ENCODE assay signal across 7 cellular contexts in genomic region chr13:113291997-113292862, GRCh38. TPM values are rescaled to one million over a fixed set of nuclear protein-coding genes. Genes with fewer than 3 reads are reported as not detected.
A peak's percentile ranks its signal among the peaks of the same experiment; 100 is the strongest.
DNase-seq lines count a peak whose midpoint lies in the region; ATAC-seq, FAIRE-seq and TF ChIP-seq lines count a peak whose summit lies in the region.

No MANE protein-coding gene starts in this region.

- BruUV-seq in GM12878 (replicated peaks; lab: Mats Ljungman, UMichigan) = no TSS peak

- H3K9me3 ChIP-seq in GM12878 (replicated peaks; ENCODE audit: control insufficient read depth, insufficient read depth, low read length) = peaks cover 2% of the 10 kb centered on the region; the same call in 1 of the 3 replicates

- POLR2A ChIA-PET in GM12878 (lab: Charles Lee) = no interaction called here

- no peak overlapping the region for H3K4me3 ChIP-seq in GM12878

- H3K79me2 ChIP-seq in GM12878 (ENCODE audit: control insufficient read depth, insufficient read depth, low read length) = peaks cover 3% of the 10 kb centered on the region

- TF ChIP-seq EP300 in GM12878 (IDR thresholded peaks at IDR 0.05; ENCODE audit: borderline replicate concordance in 1 of 2, control insufficient read depth in 1 of 2, low read depth in 2 of 2, low read length in 2 of 2) = no peak

- ATAC-seq in GM12878 (no peak), HG03045 (IDR thresholded peaks at IDR 0.05; ENCODE audit: unreplicated experiment) (no peak)

- no peak for TF ChIP-seq RAD21 in GM12878 (IDR thresholded peaks at IDR 0.05; ENCODE audit: insufficient read depth, low read depth, low read length)

- intact Hi-C loops in GM12878 (cut with micrococcal nuclease; ENCODE audit: unreplicated experiment) = loop anchor here (10.0 kb wide), 1 partner anchor 293 kb away; the partner anchor contains the start of gene TFDP1

- peak; percentile 74 for FAIRE-seq in GM12878 (lab: Jason Lieb, UNC)

- H3K27ac ChIP-seq in GM12878 (ENCODE audit: control insufficient read depth, insufficient read depth) = no peak overlapping the region

- peak overlapping the region; percentile 1; the same call in 1 of the 2 replicates for H3K4me2 ChIP-seq in GM12878 (ENCODE audit: control insufficient read depth, insufficient read depth)

- in situ Hi-C loops in GM12878 (cut with MboI) = no loop called here

- no peaks in the 10 kb centered on the region; the same call in 1 of the 2 replicates for H3K4me1 ChIP-seq in GM12878 (ENCODE audit: control insufficient read depth, insufficient read depth, low read length)

- DNase-seq in GF-D8 (lab: John Stamatoyannopoulos, UW) (peak; percentile 34), NCI-H69 (lab: John Stamatoyannopoulos, UW) (peak; percentile 45), GM12878 (ENCODE audit: low read depth, low spot score) (no peak), left kidney (ENCODE audit: low read depth, low spot score) (peak; percentile 85), superior temporal gyrus (ENCODE audit: extremely low spot score) (peak; percentile 11), middle frontal gyrus (ENCODE audit: extremely low spot score, low spot score) (no peak)

- WGBS in GM12878 (ENCODE audit: insufficient coverage, insufficient replicate concordance, low lambda C conversion rate, missing lambda C conversion rate) = 7% methylated on average over 23 of the region's 23 CpGs

- no peaks in the 10 kb centered on the region for H4K20me1 ChIP-seq in GM12878 (ENCODE audit: control insufficient read depth, insufficient read depth)

- RAD21 ChIA-PET in GM12878 (lab: Charles Lee; ENCODE audit: unreplicated experiment) = no interaction called here

- CTCF ChIA-PET in GM12878 (lab: Yijun Ruan, JAX) = interaction anchor here (0.6 to 1.0 kb wide), 2 partner anchors 8 to 24 kb away, joined by 3 to 4 read pairs; no protein-coding TSS in a partner anchor

- no peak for TF ChIP-seq CTCF in GM12878 (IDR thresholded peaks at IDR 0.05 in 2 of 3, conservative IDR thresholded peaks at IDR 0.05 in 1 of 3; ENCODE audit: control insufficient read depth in 2 of 3, extremely low read depth in 1 of 3, insufficient read depth in 1 of 3, low read depth in 3 of 3, low read length in 3 of 3)

- no peak for TF ChIP-seq POLR2A in GM12878 (IDR thresholded peaks at IDR 0.05; ENCODE audit: low read depth, low read length)

- H3K36me3 ChIP-seq in GM12878 (ENCODE audit: control insufficient read depth in 2 of 2, insufficient read depth in 2 of 2, low read length in 1 of 2) = no peaks in the 10 kb centered on the region

- no peak overlapping the region for H3K9ac ChIP-seq in GM12878 (ENCODE audit: control insufficient read depth, insufficient read depth, low read length)

- H2AFZ ChIP-seq in GM12878 (ENCODE audit: control insufficient read depth, low read depth, low read length) = peak overlapping the region; percentile 75

- SMC1A ChIA-PET in GM12878 (lab: Charles Lee; ENCODE audit: uncharacterized antibody, unreplicated experiment) = no interaction called here

- peaks cover 0 to 2% of the 10 kb centered on the region in 2 experiments; a peak in 2 of 4 replicates for H3K27me3 ChIP-seq in GM12878 (replicated peaks in 1 of 2; ENCODE audit: control insufficient read depth in 2 of 2, insufficient read depth in 2 of 2, low read length in 1 of 2)

TF ChIP-seq in GM12878, 131 proteins besides CTCF, POLR2A, EP300 and RAD21:
- peak in 1 of 2 experiments; percentile 80; a peak in 2 of 3 replicates for TF ChIP-seq EGR1 (IDR thresholded peaks at IDR 0.05; ENCODE audit: borderline replicate concordance in 1 of 2, low read depth in 2 of 2, low read length in 2 of 2)
- no peak for TF ChIP-seq EED (IDR thresholded peaks at IDR 0.05; ENCODE audit: low read depth)

RNA-seq across cellular contexts. Expression of gene LAMP1, which starts 4.8 kb away (rescaled TPM):
- total RNA-seq in GM12878 (2013; cell fraction: nucleolus; rRNA removed) = 33.6 and 34.3 TPM in 2 replicates
- total RNA-seq in GM12878 (2014; rRNA removed) = 44.8 and 54.2 TPM in 2 replicates
- total RNA-seq in GM12878 (2014; rRNA removed; fragmentation: Illumina TruSeq; extraction: Trizol) = 25.4 and 29.6 TPM in 2 replicates
- 83.0 and 83.2 TPM in 2 replicates for total RNA-seq in GM12878 (2021)
- 34.1 TPM for polyA plus RNA-seq in GM12878 (2011; ENCODE audit: low read depth)
- polyA plus RNA-seq in GM12878 (2011; rRNA removed) = 25.2 and 50.2 TPM in 2 replicates
- polyA plus RNA-seq in GM12878 (2011; cell fraction: cytosol; rRNA removed) = 28.6 and 34.2 TPM in 2 replicates
- 36.6 and 45.0 TPM in 2 replicates for polyA plus RNA-seq in GM12878 (2011; cell fraction: nucleus; rRNA removed)
- 48.2 and 53.2 TPM in 2 replicates for polyA plus RNA-seq in GM12878 (2012)
- polyA plus RNA-seq in GM12878 (2014; fragmentation: Illumina TruSeq; extraction: Trizol) = 20.1 and 35.9 TPM in 2 replicates
- polyA plus RNA-seq in GM12878 (2014; fragmentation: Nextera tagmentation; extraction: Ambion mirVana) = 1 to 10 TPM; 2.5 to 8.4 TPM
- polyA plus RNA-seq in GM12878 (2014; rRNA removed) = 44.4 and 52.8 TPM in 2 replicates
- 10 to 100 TPM in 1 of 2 experiments, 1 to 10 TPM in 1; 2.7 to 26.5 TPM for polyA plus RNA-seq in GM12878 (2016; fragmentation: Nextera tagmentation; extraction: Ambion mirVana)
- polyA minus RNA-seq in GM12878 (2011; rRNA and poly(A)+ RNA removed) = 29.5 and 36.2 TPM in 2 replicates
- 22.4 and 22.7 TPM in 2 replicates for polyA minus RNA-seq in GM12878 (2011; cell fraction: cytosol; rRNA and poly(A)+ RNA removed)
- 6.9 and 13.2 TPM in 2 replicates for polyA minus RNA-seq in GM12878 (2011; cell fraction: nucleus; rRNA and poly(A)+ RNA removed)

Comparison
In these comparisons a context has a peak if more than half of its experiments do, and no peak if none do; other contexts are left out.
1. DNase-seq: peak in GF-D8 (single experiment), NCI-H69 (single experiment), left kidney (single experiment) and superior temporal gyrus (single experiment); none in GM12878 (single experiment) and middle frontal gyrus (single experiment).